9 cellular contexts compared by ENCODE assay signal in the genomic region with DNA sequence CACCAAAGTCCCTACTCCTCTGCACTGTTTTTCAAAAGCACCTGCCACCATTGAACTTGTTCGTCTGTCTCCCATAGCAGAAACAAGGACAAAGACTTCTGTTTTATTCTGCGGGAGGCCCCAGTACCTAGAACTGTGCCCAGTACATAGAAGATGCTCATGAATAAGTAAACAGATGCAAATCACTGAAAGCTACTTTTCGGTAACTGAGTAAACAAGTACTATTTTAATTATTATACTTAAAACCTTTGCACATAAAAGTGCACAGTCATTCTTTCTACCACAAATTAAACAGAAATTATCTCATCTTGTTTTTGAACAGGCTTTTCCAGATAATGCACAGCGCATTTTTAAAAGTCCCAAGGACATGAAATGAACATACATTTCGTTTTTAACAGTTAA. TPM values are rescaled to one million over a fixed set of nuclear protein-coding genes. Genes with fewer than 3 reads are reported as not detected.
DNase-seq lines count a peak whose midpoint lies in the region; ATAC-seq and TF ChIP-seq lines count a peak whose summit lies in the region.
"Had no signal": no experiment of that assay in that cellular context is flagged by ENCODE, and none has a peak within 500 bp of the region (broad histone marks: within the 10 kb centered on the region; RNA-seq: fewer than 3 reads in every experiment).

No MANE protein-coding gene starts in this region.

- no peaks in the 10 kb centered on the region for H3K27me3 ChIP-seq in HUES6 (ENCODE audit: control insufficient read depth, insufficient read depth, low read length)
- H3K27me3 ChIP-seq in esophagus squamous epithelium, result no peaks in the 10 kb centered on the region

- H3K4me1 ChIP-seq in HUES6 (ENCODE audit: control insufficient read depth, insufficient read depth, low read length) (peaks cover 35% of the 10 kb centered on the region), esophagus squamous epithelium (peaks cover 11 to 83% (median 30%) of the 10 kb centered on the region in 3 donors)

- ATAC-seq in GM18870 (IDR thresholded peaks at IDR 0.05; ENCODE audit: unreplicated experiment), result no peak
- no peak for ATAC-seq in HG03108 (IDR thresholded peaks at IDR 0.05; ENCODE audit: unreplicated experiment)
- no peak for ATAC-seq in GM21528 (IDR thresholded peaks at IDR 0.05; ENCODE audit: low FRiP score, unreplicated experiment)

- DNase-seq in esophagus squamous epithelium (lab: John Stamatoyannopoulos, UW), result no peak
- DNase-seq in A172 (ENCODE audit: low spot score), result no peak
- DNase-seq: T1000 had no signal

- H3K4me3 ChIP-seq in HUES6 (ENCODE audit: low read depth, low read length) (peak overlapping the region; percentile 98), WI38 (ENCODE audit: low read depth, low read length) (peak overlapping the region; percentile 66), esophagus squamous epithelium (peak overlapping the region in 3 of 4 donors; percentile 22 to 91 (median 83)), skin epidermis (peak overlapping the region in 4 of 7 experiments; percentile 5 to 82 (median 40))

- intact Hi-C loops in esophagus squamous epithelium (cut with DNase I), result no loop called here

- TF ChIP-seq POLR2A in esophagus squamous epithelium (IDR thresholded peaks at IDR 0.05), result no peak

- 16% methylated on average over 5 of the region's 5 CpGs for WGBS in esophagus squamous epithelium, 2 donors

- no peak overlapping the region for H3K9ac ChIP-seq in HUES6 (ENCODE audit: low read length)

- H3K27ac ChIP-seq in HUES6 (ENCODE audit: low read depth, low read length) (no peak overlapping the region), esophagus squamous epithelium (peak overlapping the region; percentile 69 to 99 (median 96)), skin epidermis (peak overlapping the region in 14 of 21 experiments; percentile 5 to 96 (median 62))

- H3K36me3 ChIP-seq in HUES6 (ENCODE audit: control insufficient read depth, insufficient read depth, low read length) (peaks cover 16% of the 10 kb centered on the region), esophagus squamous epithelium (peaks cover 0 to 6% (median 0%) of the 10 kb centered on the region in 3 donors)

- no peak for TF ChIP-seq CTCF in WI38 (IDR thresholded peaks at IDR 0.05; ENCODE audit: low read depth, low read length)
- TF ChIP-seq CTCF in esophagus squamous epithelium (IDR thresholded peaks at IDR 0.05), result no peak

- H3K9me3 ChIP-seq in HUES6 (ENCODE audit: control insufficient read depth, insufficient read depth, low read depth, low read length) (no peaks in the 10 kb centered on the region), esophagus squamous epithelium (no peaks in the 10 kb centered on the region)

RNA-seq across cellular contexts. Expression of gene NAP1L4, which starts 3.8 kb away (rescaled TPM):
- 100 to 1,000 TPM; 108 to 140 (median 121) TPM for total RNA-seq in esophagus squamous epithelium
- 149 and 162 TPM in 2 replicates for total RNA-seq in A172 (2014; rRNA removed; shearing (Covaris generic))

RNA-seq across cellular contexts. Expression of gene PHLDA2, which starts 59.1 kb away (rescaled TPM):
- 10 to 100 TPM; 10.2 to 39.2 (median 22.5) TPM for total RNA-seq in esophagus squamous epithelium
- total RNA-seq in A172 (2014; rRNA removed; shearing (Covaris generic)), result 30.8 and 34.4 TPM in 2 replicates

Comparison
In these comparisons a context has a peak if more than half of its experiments do, and no peak if none do; other contexts are left out.
1. H3K4me3 ChIP-seq: peak in every context shown above with its lines; median percentile 98 in HUES6; 83 in esophagus squamous epithelium; 66 in WI38; 40 in skin epidermis.